Comparison of ENCODE assay signal across 12 cellular contexts in genomic region chr17:14886200-14886739, GRCh38.
A peak's percentile ranks its signal among the peaks of the same experiment; 100 is the strongest.
DNase-seq lines count a peak whose midpoint lies in the region; ATAC-seq and TF ChIP-seq lines count a peak whose summit lies in the region.
"Had no signal": no experiment of that assay in that cellular context is flagged by ENCODE, and none has a peak within 500 bp of the region (broad histone marks: within the 10 kb centered on the region; RNA-seq: fewer than 3 reads in every experiment).

No MANE protein-coding gene starts in this region.

- DNase-seq in left ventricle myocardium inferior (no peak), Right ventricle myocardium superior (no peak), PC-9 (no peak), fibroblast of mammary gland (ENCODE audit: low read depth) (peak; percentile 31), NCI-H1048 (lab: John Stamatoyannopoulos, UW) (no peak), NCI-H1436 (lab: John Stamatoyannopoulos, UW) (no peak), T-helper 17 cell (no peak)
- DNase-seq: activated naive CD8-positive, alpha-beta T cell treated with anti-CD3 and anti-CD28 coated beads, Interleukin-2, amount 10 ng/mL, durations not matched to agents 7 days and 5 days; stimulated activated naive CD8-positive, alpha-beta T cell treated with anti-CD3 and anti-CD28 coated beads, Interleukin-15, Interleukin-2, amounts not matched to agents 100 U/mL and 50 U/mL, for 24 hours had no signal

- H3K4me1 Mint-ChIP-seq in T-helper 17 cell, result no peaks in the 10 kb centered on the region
- H3K4me1 Mint-ChIP-seq: activated naive CD8-positive, alpha-beta T cell treated with anti-CD3 and anti-CD28 coated beads, Interleukin-2, amount 10 ng/mL, durations not matched to agents 7 days and 5 days had no signal

- H3K4me2 ChIP-seq in PC-9, result no peak overlapping the region
- H3K4me2 ChIP-seq: smooth muscle cell had no signal

- POLR2A ChIA-PET in PC-9 (lab: Charles Lee; ENCODE audit: unreplicated experiment), result no interaction called here

- no peaks in the 10 kb centered on the region for H3K9me2 ChIP-seq in PC-9 (ENCODE audit: insufficient read depth)

- no peak overlapping the region for H3K4me3 Mint-ChIP-seq in T-helper 17 cell
- H3K4me3 Mint-ChIP-seq: activated naive CD8-positive, alpha-beta T cell treated with anti-CD3 and anti-CD28 coated beads, Interleukin-2, amount 10 ng/mL, durations not matched to agents 7 days and 5 days had no signal

- H2AFZ ChIP-seq in PC-9, result no peak overlapping the region

- no TSS peak for BruUV-seq in PC-9 (replicated peaks; lab: Mats Ljungman, UMichigan)

- H3K36me3 ChIP-seq in left ventricle myocardium inferior (no peaks in the 10 kb centered on the region), PC-9 (ENCODE audit: low read depth) (no peaks in the 10 kb centered on the region)
- H3K36me3 ChIP-seq: esophagus muscularis mucosa had no signal

- H3K4me1 ChIP-seq in left ventricle myocardium inferior, result no peaks in the 10 kb centered on the region
- no peaks in the 10 kb centered on the region for H3K4me1 ChIP-seq in PC-9 (replicated peaks; ENCODE audit: insufficient read depth)
- H3K4me1 ChIP-seq: esophagus muscularis mucosa had no signal

- no peaks in the 10 kb centered on the region for H3K79me2 ChIP-seq in PC-9 (ENCODE audit: low read depth)

- H3F3A ChIP-seq in PC-9 (ENCODE audit: insufficient read depth, low read depth), result no peaks in the 10 kb centered on the region

- intact Hi-C loops in left ventricle myocardium inferior (cut with micrococcal nuclease) (no loop called here), Right ventricle myocardium superior (cut with DNase I) (no loop called here), PC-9 (cut with micrococcal nuclease; ENCODE audit: unreplicated experiment) (no loop called here)

- H3K27ac Mint-ChIP-seq in T-helper 17 cell, result no peak overlapping the region
- H3K27ac Mint-ChIP-seq: activated naive CD8-positive, alpha-beta T cell treated with anti-CD3 and anti-CD28 coated beads, Interleukin-2, amount 10 ng/mL, durations not matched to agents 7 days and 5 days had no signal

- H3K4me3 ChIP-seq in left ventricle myocardium inferior, result no peak overlapping the region
- H3K4me3 ChIP-seq in PC-9, result no peak overlapping the region
- no peak overlapping the region for H3K4me3 ChIP-seq in fibroblast of mammary gland (ENCODE audit: control insufficient read depth, low read depth, low read length)
- H3K4me3 ChIP-seq: esophagus muscularis mucosa, smooth muscle cell had no signal

- H4K20me1 ChIP-seq in PC-9 (ENCODE audit: insufficient read depth), result no peaks in the 10 kb centered on the region

- CTCF ChIA-PET in PC-9 (lab: Charles Lee), result no interaction called here

- H3K27me3 ChIP-seq in left ventricle myocardium inferior (ENCODE audit: low read depth) (peaks cover 5% of the 10 kb centered on the region), PC-9 (ENCODE audit: insufficient read depth, low read depth) (no peaks in the 10 kb centered on the region)

- peak; percentile 25 for TF ChIP-seq CTCF in left ventricle myocardium inferior (IDR thresholded peaks at IDR 0.05; ENCODE audit: borderline replicate concordance)
- peak; percentile 40; the same call in 1 of the 2 replicates for TF ChIP-seq CTCF in PC-9 (conservative IDR thresholded peaks at IDR 0.05)
- peak; percentile 43 for TF ChIP-seq CTCF in fibroblast of mammary gland (conservative IDR thresholded peaks at IDR 0.05; ENCODE audit: control insufficient read depth, insufficient read depth, low read depth, low read length)

- no peak for ATAC-seq in Right ventricle myocardium superior (ENCODE audit: poor library complexity)
- no peak for ATAC-seq in T-helper 17 cell
- ATAC-seq in GM21447 (IDR thresholded peaks at IDR 0.05; ENCODE audit: unreplicated experiment), result no peak
- ATAC-seq: stimulated activated naive CD8-positive, alpha-beta T cell treated with anti-CD3 and anti-CD28 coated beads, Interleukin-15, Interleukin-2, amounts not matched to agents 100 U/mL and 50 U/mL, for 24 hours had no signal

- H3K36me3 Mint-ChIP-seq in T-helper 17 cell (ENCODE audit: low read depth), result peaks cover 2% of the 10 kb centered on the region
- H3K36me3 Mint-ChIP-seq: activated naive CD8-positive, alpha-beta T cell treated with anti-CD3 and anti-CD28 coated beads, Interleukin-2, amount 10 ng/mL, durations not matched to agents 7 days and 5 days had no signal

- no peak overlapping the region for H3K27ac ChIP-seq in left ventricle myocardium inferior (replicated peaks)
- no peak overlapping the region for H3K27ac ChIP-seq in PC-9
- H3K27ac ChIP-seq: esophagus muscularis mucosa had no signal

- H3K27me3 Mint-ChIP-seq in T-helper 17 cell, result peaks cover 6% of the 10 kb centered on the region

- H3K9me3 ChIP-seq in left ventricle myocardium inferior (replicated peaks), result peaks cover 64% of the 10 kb centered on the region
- no peaks in the 10 kb centered on the region for H3K9me3 ChIP-seq in PC-9 (ENCODE audit: insufficient read depth, low read depth)
- H3K9me3 ChIP-seq in T-helper 17 cell (ENCODE audit: control insufficient read depth, low read length, poor library complexity, severe bottlenecking), result peaks cover 13% of the 10 kb centered on the region
